11 cellular contexts compared by ENCODE assay signal in genomic region chr3:169295126-169295525, GRCh38.
DNase-seq lines count a peak whose midpoint lies in the region; ATAC-seq and TF ChIP-seq lines count a peak whose summit lies in the region.
"Had no signal": no experiment of that assay in that cellular context is flagged by ENCODE, and none has a peak within 500 bp of the region (broad histone marks: within the 10 kb centered on the region; RNA-seq: fewer than 3 reads in every experiment).

No MANE protein-coding gene starts in this region.

- no peaks in the 10 kb centered on the region for H3K36me3 ChIP-seq in neural cell (ENCODE audit: insufficient read depth, low read length)
- H3K36me3 ChIP-seq in CD8-positive, alpha-beta memory T cell (ENCODE audit: insufficient read depth, low read length), result no peaks in the 10 kb centered on the region
- H3K36me3 ChIP-seq: spleen had no signal

- TF ChIP-seq CTCF in choroid plexus epithelial cell (conservative IDR thresholded peaks at IDR 0.05; ENCODE audit: low read depth, low read length) (peak; percentile 61), neural cell (IDR thresholded peaks at IDR 0.05; ENCODE audit: poor library complexity, severe bottlenecking) (peak; percentile 32)

- H3K9me3 ChIP-seq in neural cell (ENCODE audit: low read length), result no peaks in the 10 kb centered on the region
- no peaks in the 10 kb centered on the region for H3K9me3 ChIP-seq in CD8-positive, alpha-beta memory T cell (ENCODE audit: low read length)
- H3K9me3 ChIP-seq: spleen had no signal

- no peak overlapping the region for H3K27ac ChIP-seq in neural cell (ENCODE audit: low read length)
- no peak overlapping the region for H3K27ac ChIP-seq in CD8-positive, alpha-beta memory T cell (ENCODE audit: low read depth, low read length)
- H3K27ac ChIP-seq: SK-N-MC, spleen had no signal

- peaks cover 0 to 2% (median 0%) of the 10 kb centered on the region in 5 donors for H3K9me3 Mint-ChIP-seq in CD8-positive, alpha-beta memory T cell
- peaks cover 0 to 4% (median 0%) of the 10 kb centered on the region in 3 donors for H3K9me3 Mint-ChIP-seq in T-cell

- ATAC-seq in GM19467 (IDR thresholded peaks at IDR 0.05; ENCODE audit: unreplicated experiment) (no peak), T-cell (replicated peaks in 1 of 4) (no peak)

- no peak overlapping the region for H3K4me3 Mint-ChIP-seq in CD8-positive, alpha-beta memory T cell
- no peak overlapping the region for H3K4me3 Mint-ChIP-seq in T-cell

- no peaks in the 10 kb centered on the region for H3K27me3 Mint-ChIP-seq in CD8-positive, alpha-beta memory T cell
- peaks cover 2 to 19% of the 10 kb centered on the region in 2 donors for H3K27me3 Mint-ChIP-seq in T-cell

- no peaks in the 10 kb centered on the region for H3F3A ChIP-seq in neural cell (ENCODE audit: insufficient read depth, low read length, poor library complexity, severe bottlenecking)

- H3K4me3 ChIP-seq in choroid plexus epithelial cell (ENCODE audit: low read depth, low read length) (no peak overlapping the region), neural cell (ENCODE audit: low read length) (no peak overlapping the region)
- no peak overlapping the region for H3K4me3 ChIP-seq in CD8-positive, alpha-beta memory T cell (ENCODE audit: low read length)
- H3K4me3 ChIP-seq: SK-N-MC, spleen had no signal

- POLR2A ChIA-PET in CD8-positive, alpha-beta memory T cell (lab: Charles Lee), result no interaction called here
- POLR2A ChIA-PET in T-cell (lab: Charles Lee), result no interaction called here

- H2AFZ ChIP-seq in neural cell (ENCODE audit: low read depth, low read length), result no peak overlapping the region

- no peaks in the 10 kb centered on the region for H3K4me1 ChIP-seq in CD8-positive, alpha-beta memory T cell (ENCODE audit: insufficient read depth, low read length)
- H3K4me1 ChIP-seq: spleen had no signal

- no peaks in the 10 kb centered on the region for H4K20me1 ChIP-seq in neural cell (ENCODE audit: insufficient read depth)

- no peak for TF ChIP-seq EP300 in neural cell (conservative IDR thresholded peaks at IDR 0.05; ENCODE audit: poor library complexity, severe bottlenecking)

- H3K79me2 ChIP-seq in neural cell (replicated peaks; ENCODE audit: insufficient read depth, low read length), result no peaks in the 10 kb centered on the region

- no peaks in the 10 kb centered on the region for H3K4me1 Mint-ChIP-seq in CD8-positive, alpha-beta memory T cell
- H3K4me1 Mint-ChIP-seq in T-cell, result no peaks in the 10 kb centered on the region

- peak; percentile 56 for DNase-seq in DMS 273 (lab: John Stamatoyannopoulos, UW; ENCODE audit: unreplicated experiment)
- DNase-seq in DMS 273 treated with DMSO at 0.1 percent for 48 hours (lab: John Stamatoyannopoulos, UW), result no peak
- DNase-seq in M059J (ENCODE audit: low read depth), result peak; percentile 28
- peak; percentile 61 for DNase-seq in choroid plexus epithelial cell (ENCODE audit: low read depth)
- DNase-seq in CD8-positive, alpha-beta memory T cell, result no peak
- DNase-seq in T-cell, result no peak
- DNase-seq: 8988T, spleen had no signal

- CTCF ChIA-PET in CD8-positive, alpha-beta memory T cell (lab: Charles Lee), result no interaction called here
- CTCF ChIA-PET in T-cell (lab: Charles Lee), result no interaction called here

- H3K9me2 ChIP-seq in neural cell (ENCODE audit: insufficient read depth, low read length), result no peaks in the 10 kb centered on the region

- H3K4me2 ChIP-seq in neural cell (ENCODE audit: low read length), result no peak overlapping the region

- H3K36me3 Mint-ChIP-seq in CD8-positive, alpha-beta memory T cell, result no peaks in the 10 kb centered on the region
- H3K36me3 Mint-ChIP-seq in T-cell, result no peaks in the 10 kb centered on the region

- no peak overlapping the region for H3K9ac ChIP-seq in neural cell (ENCODE audit: low read length)

- TF ChIP-seq RAD21 in neural cell (conservative IDR thresholded peaks at IDR 0.05), result no peak

- no peaks in the 10 kb centered on the region for H3K27me3 ChIP-seq in neural cell (ENCODE audit: insufficient read depth, low read depth, low read length)
- H3K27me3 ChIP-seq in CD8-positive, alpha-beta memory T cell (ENCODE audit: insufficient read depth, low read length, poor library complexity, severe bottlenecking), result no peaks in the 10 kb centered on the region
- H3K27me3 ChIP-seq: spleen had no signal

- H3K27ac Mint-ChIP-seq in CD8-positive, alpha-beta memory T cell, result no peak overlapping the region
- H3K27ac Mint-ChIP-seq in T-cell, result no peak overlapping the region

TF ChIP-seq in neural cell, 6 proteins besides CTCF, POLR2A, EP300 and RAD21:
- TF ChIP-seq POLR2AphosphoS5 (IDR thresholded peaks at IDR 0.05), result no peak
- no peak for TF ChIP-seq MXI1 (conservative IDR thresholded peaks at IDR 0.05; ENCODE audit: poor library complexity, severe bottlenecking)
- TF ChIP-seq EZH2 (IDR thresholded peaks at IDR 0.05; ENCODE audit: borderline replicate concordance, insufficient read depth, low read length, poor library complexity, severe bottlenecking), result no peak
- no peak for TF ChIP-seq TAF1 (IDR thresholded peaks at IDR 0.05; ENCODE audit: low read depth)
- no peak for TF ChIP-seq SMC3 (conservative IDR thresholded peaks at IDR 0.05; ENCODE audit: poor library complexity)
- no peak for TF ChIP-seq REST (IDR thresholded peaks at IDR 0.05; ENCODE audit: borderline replicate concordance)

Comparison
In these comparisons a context has a peak if more than half of its experiments do, and no peak if none do; other contexts are left out.
1. DNase-seq: peak in DMS 273 (single experiment), M059J (single experiment) and choroid plexus epithelial cell (single experiment); none in DMS 273 treated with DMSO at 0.1 percent for 48 hours (single experiment), CD8-positive, alpha-beta memory T cell (0 of 5) and T-cell (0 of 34).